8 cellular contexts compared by ENCODE assay signal in genomic region chr22:35257321-35258143, GRCh38. TPM values are rescaled to one million over a fixed set of nuclear protein-coding genes. Genes with fewer than 3 reads are reported as not detected.
DNase-seq lines count a peak whose midpoint lies in the region; ATAC-seq and TF ChIP-seq lines count a peak whose summit lies in the region.

HMGXB4 (plus strand) TSS chr22:35257493; CDS start chr22:35262391, 4,898 bp downstream.

- H3K27me3 ChIP-seq in spleen (replicated peaks in 1 of 7) = no peaks in the 10 kb centered on the region

- DNase-seq in AG09309 (ENCODE audit: low read depth) (peak; percentile 57), NCI-H345 (lab: John Stamatoyannopoulos, UW) (peak; percentile 88), iris pigment epithelial cell (ENCODE audit: low read depth) (peak; percentile 91), spleen (peak; percentile 98)
- DNase-seq in activated CD4-positive, CD25-positive, alpha-beta regulatory T cell treated with anti-CD3 and anti-CD28 coated beads, Interleukin-2, amount 50 U/mL, for 16 hours (ENCODE audit: low read depth, low spot score) = peak; percentile 78
- DNase-seq in central memory CD4-positive, alpha-beta T cell = peak; percentile 84

- no peaks in the 10 kb centered on the region for H3K9me3 ChIP-seq in spleen

- TF ChIP-seq CTCF in AG09309 (IDR thresholded peaks at IDR 0.05; ENCODE audit: control insufficient read depth, insufficient read depth, low read depth, low read length, missing control alignments) (no peak), spleen (IDR thresholded peaks at IDR 0.05 in 8 of 11, conservative IDR thresholded peaks at IDR 0.05 in 3 of 11) (peak in 5 of 11 experiments; percentile 10 to 59 (median 47))

- ATAC-seq in GM18873 (IDR thresholded peaks at IDR 0.05; ENCODE audit: low FRiP score, unreplicated experiment) = peak; percentile 77
- ATAC-seq in HG03135 (IDR thresholded peaks at IDR 0.05; ENCODE audit: unreplicated experiment) = peak; percentile 86

- peaks cover 3 to 37% (median 26%) of the 10 kb centered on the region in 6 donors for H3K4me1 ChIP-seq in spleen

- TF ChIP-seq POLR2A in spleen (IDR thresholded peaks at IDR 0.05) = no peak

- intact Hi-C loops in spleen (cut with DNase I; ENCODE audit: low total_unique reads) = no loop called here

- WGBS in spleen, 5 donors = 0 to 1% (median 0%) methylated on average over 12 to 84 of the region's 84 CpGs

- peaks cover 0 to 6% (median 4%) of the 10 kb centered on the region in 6 donors for H3K36me3 ChIP-seq in spleen

- peak within 1 kb of the TSS; percentile 95 to 98 (median 96) for H3K27ac ChIP-seq in spleen

- H3K4me3 ChIP-seq in AG09309 (ENCODE audit: control insufficient read depth, low read depth, low read length) (peak within 1 kb of the TSS; percentile 84), spleen (peak within 1 kb of the TSS; percentile 62 to 80 (median 72))

RNA-seq across cellular contexts. Expression of gene HMGXB4, which starts in this region (rescaled TPM):
- 10 to 100 TPM; 18.1 to 24.6 (median 21.5) TPM for total RNA-seq in spleen
- 1 to 10 TPM; 4.0 to 6.9 (median 4.2) TPM for polyA plus RNA-seq in spleen

Comparison
In these comparisons a context has a peak if more than half of its experiments do, and no peak if none do; other contexts are left out.
1. Peak in every context shown above with its lines: DNase-seq, ATAC-seq, H3K4me3 ChIP-seq and H3K27ac ChIP-seq.